In the genomic region with DNA sequence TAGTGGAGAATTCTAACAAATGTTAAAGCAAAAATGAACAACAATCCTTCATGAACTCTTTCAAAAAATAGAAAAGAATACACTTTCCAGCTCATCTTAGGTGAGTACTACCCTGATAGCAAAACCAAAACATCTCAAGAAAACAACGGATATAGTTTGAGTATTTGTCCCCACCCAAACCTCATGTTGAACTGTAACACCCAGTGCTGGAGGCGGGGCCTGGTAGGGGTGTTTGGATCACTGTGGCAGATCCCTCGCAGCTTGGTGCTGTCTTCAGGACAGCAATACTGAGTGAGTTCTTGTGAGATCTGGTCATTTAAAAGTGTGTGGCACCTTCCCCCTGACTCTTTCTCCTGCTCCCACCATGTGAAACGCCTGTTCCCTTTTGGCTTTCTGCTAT, we compare ENCODE assay signal across 1 cellular context.
TF ChIP-seq lines count a peak whose summit lies in the region.

No MANE protein-coding gene starts in this region.

TF ChIP-seq in K562, 482 proteins besides CTCF, POLR2A, EP300 and RAD21:
- TF ChIP-seq MAFF (IDR thresholded peaks at IDR 0.05; ENCODE audit: low read length) (no peak), MECOM (CRISPR knock-in tag; IDR thresholded peaks at IDR 0.05) (no peak)
